8 cellular contexts compared by ENCODE assay signal in genomic region chr5:59390074-59390659, GRCh38.
DNase-seq lines count a peak whose midpoint lies in the region; ATAC-seq and TF ChIP-seq lines count a peak whose summit lies in the region.

No MANE protein-coding gene starts in this region.

- H3K27me3 ChIP-seq in heart right ventricle (no peaks in the 10 kb centered on the region), endodermal cell (ENCODE audit: control insufficient read depth, insufficient read depth, low read length, poor library complexity, severe bottlenecking) (no peaks in the 10 kb centered on the region), prostate gland (replicated peaks; ENCODE audit: insufficient read depth) (no peaks in the 10 kb centered on the region)

- H3K9me3 ChIP-seq in heart right ventricle (no peaks in the 10 kb centered on the region), endodermal cell (ENCODE audit: control insufficient read depth, low read length) (peaks cover 9% of the 10 kb centered on the region), prostate gland (no peaks in the 10 kb centered on the region)

- no peaks in the 10 kb centered on the region for H3K36me3 Mint-ChIP-seq in endodermal cell (ENCODE audit: low read depth)

- H3K4me3 Mint-ChIP-seq in endodermal cell: no peak overlapping the region

- no peak overlapping the region for H3K27ac ChIP-seq in heart right ventricle
- H3K27ac ChIP-seq in endodermal cell (ENCODE audit: low read depth, low read length): no peak overlapping the region
- no peak overlapping the region for H3K27ac ChIP-seq in prostate gland

- intact Hi-C loops in heart right ventricle (cut with DNase I): loop anchor here (1.0 to 10.0 kb wide), 11 partner anchors 105 to 412 kb away; no protein-coding TSS in a partner anchor
- intact Hi-C loops in left ventricle myocardium superior (cut with micrococcal nuclease): loop anchor here (2.0 to 5.0 kb wide), 2 partner anchors 283 to 412 kb away; no protein-coding TSS in a partner anchor
- intact Hi-C loops in prostate gland (cut with DNase I): loop anchor here (5.0 kb wide), 2 partner anchors 282 to 412 kb away; no protein-coding TSS in a partner anchor

- ATAC-seq in heart right ventricle (no peak), left ventricle myocardium superior (no peak), GM21390 (IDR thresholded peaks at IDR 0.05; ENCODE audit: unreplicated experiment) (no peak), HG03439 (IDR thresholded peaks at IDR 0.05; ENCODE audit: unreplicated experiment) (no peak), HG02623 (IDR thresholded peaks at IDR 0.05; ENCODE audit: unreplicated experiment) (no peak)

- DNase-seq in heart right ventricle (peak in 1 of 2 donors; percentile 23), left ventricle myocardium superior (no peak), NCI-H69 (lab: John Stamatoyannopoulos, UW) (peak; percentile 71), endodermal cell (no peak), prostate gland (ENCODE audit: low spot score) (peak; percentile 29)

- H3K27me3 Mint-ChIP-seq in endodermal cell (ENCODE audit: insufficient read depth): no peaks in the 10 kb centered on the region

- peaks cover 7% of the 10 kb centered on the region for H3K9me3 Mint-ChIP-seq in endodermal cell

- no peak overlapping the region for H3K27ac Mint-ChIP-seq in endodermal cell

- peaks cover 4% of the 10 kb centered on the region for H3K4me1 Mint-ChIP-seq in endodermal cell

- TF ChIP-seq POLR2A in prostate gland (IDR thresholded peaks at IDR 0.05): no peak

- no peak overlapping the region for H3K9ac ChIP-seq in endodermal cell (ENCODE audit: extremely low read depth, low read length, poor library complexity, severe bottlenecking)

- H3K4me3 ChIP-seq in heart right ventricle (no peak overlapping the region), endodermal cell (ENCODE audit: low read length) (no peak overlapping the region), prostate gland (no peak overlapping the region)

- H3K36me3 ChIP-seq in heart right ventricle (no peaks in the 10 kb centered on the region), endodermal cell (ENCODE audit: control insufficient read depth, insufficient read depth, low read length) (no peaks in the 10 kb centered on the region), prostate gland (no peaks in the 10 kb centered on the region)

- peak; percentile 56 to 85 (median 76) for TF ChIP-seq CTCF in heart right ventricle (IDR thresholded peaks at IDR 0.05)
- TF ChIP-seq CTCF in endodermal cell (conservative IDR thresholded peaks at IDR 0.05): peak; percentile 89
- peak; percentile 70 to 75 (median 74) for TF ChIP-seq CTCF in prostate gland (IDR thresholded peaks at IDR 0.05)

- H3K4me1 ChIP-seq in heart right ventricle: no peaks in the 10 kb centered on the region
- no peaks in the 10 kb centered on the region for H3K4me1 ChIP-seq in endodermal cell (ENCODE audit: control insufficient read depth, insufficient read depth, low read length)
- no peaks in the 10 kb centered on the region for H3K4me1 ChIP-seq in prostate gland (replicated peaks)

- 48 to 50% methylated on average over 2 of the region's 2 CpGs for WGBS in heart right ventricle, 2 donors
- 49 to 92% methylated on average over 1 to 2 of the region's 2 CpGs for WGBS in endodermal cell (ENCODE audit: insufficient coverage in 1 of 2, insufficient read length in 1 of 2), 2 experiments
- 50% methylated on average over 2 of the region's 2 CpGs for WGBS in prostate gland

Comparison
In these comparisons a context has a peak if more than half of its experiments do, and no peak if none do; other contexts are left out.
1. DNase-seq: peak in NCI-H69 (single experiment) and prostate gland (single experiment); none in left ventricle myocardium superior (single experiment) and endodermal cell (single experiment).
2. Peak in every context shown above with its lines, with median percentiles within 50 percentile points of each other: CTCF ChIP-seq.